In genomic region chr3:12816521-12817340, GRCh38 we compare ENCODE assay signal across 33 cellular contexts. TPM values are rescaled to one million over a fixed set of nuclear protein-coding genes. Genes with fewer than 3 reads are reported as not detected.
"Had no signal": no experiment of that assay in that cellular context is flagged by ENCODE, and none has a peak within 500 bp of the region (broad histone marks: within the 10 kb centered on the region; RNA-seq: fewer than 3 reads in every experiment).

No MANE protein-coding gene starts in this region.

- H3K27me3 Mint-ChIP-seq: activated naive CD8-positive, alpha-beta T cell; brain; natural killer cell treated with Interleukin-12 subunit alpha and Interleukin-12 subunit beta and Interleukin-15 and Interleukin-18, amount 100 ng/mL, for 72 hours; progenitor cell of endocrine pancreas had no signal

- H3K36me3 ChIP-seq: neutrophil, ovary had no signal

- H3K27me3 ChIP-seq: adrenal gland, dorsolateral prefrontal cortex, gastroesophageal sphincter, ovary, tibial nerve had no signal

- H3K27ac ChIP-seq: adrenal gland, gastroesophageal sphincter, neutrophil, ovary, tibial nerve, VCaP had no signal

- H3K36me3 Mint-ChIP-seq: activated naive CD8-positive, alpha-beta T cell; natural killer cell treated with Interleukin-12 subunit alpha and Interleukin-12 subunit beta and Interleukin-15 and Interleukin-18, amount 100 ng/mL, for 72 hours had no signal

- H3K27ac Mint-ChIP-seq: activated naive CD8-positive, alpha-beta T cell; brain; natural killer cell treated with Interleukin-12 subunit alpha and Interleukin-12 subunit beta and Interleukin-15 and Interleukin-18, amount 100 ng/mL, for 72 hours; progenitor cell of endocrine pancreas; T-helper 1 cell treated with Interleukin-12 subunit alpha and Interleukin-12 subunit beta and Interleukin-4 antibody, amounts not matched to agents 30 μg/mL and 1 μg/mL, for 36 hours had no signal

- H3K9me3 Mint-ChIP-seq: brain; natural killer cell treated with Interleukin-12 subunit alpha and Interleukin-12 subunit beta and Interleukin-15 and Interleukin-18, amount 100 ng/mL, for 72 hours; T-helper 1 cell treated with Interleukin-12 subunit alpha and Interleukin-12 subunit beta and Interleukin-4 antibody, amounts not matched to agents 30 μg/mL and 1 μg/mL, for 36 hours had no signal

- DNase-seq: activated CD4-positive, alpha-beta T cell treated with anti-CD3 and anti-CD28 coated beads for 4 hours; activated CD4-positive, alpha-beta T cell treated with anti-CD3 and anti-CD28 coated beads, Interleukin-2, amount 50 U/mL, for 48 hours; activated CD8-positive, alpha-beta memory T cell treated with anti-CD3 and anti-CD28 coated beads for 24 hours; activated effector memory CD4-positive, alpha-beta T cell treated with Interleukin-2 at 50 U/mL for 16 hours; activated naive CD4-positive, alpha-beta T cell treated with Interleukin-2 at 50 U/mL for 16 hours; adrenal gland; aorta; central memory CD4-positive, alpha-beta T cell; effector memory CD4-positive, alpha-beta T cell; erythroblast; hypothalamus; mesendoderm; ovary; retina; stimulated activated CD4-positive, alpha-beta T cell treated with anti-CD3 and anti-CD28 coated beads, Interleukin-2, amount 100 ng/mL, for 48 hours; stimulated activated naive CD4-positive, alpha-beta T cell treated with Interleukin-2 at 50 U/mL for 16 hours; SW 1271; T-helper 9 cell had no signal

- H3K4me3 Mint-ChIP-seq: activated naive CD8-positive, alpha-beta T cell; brain; natural killer cell treated with Interleukin-12 subunit alpha and Interleukin-12 subunit beta and Interleukin-15 and Interleukin-18, amount 100 ng/mL, for 72 hours; T-helper 1 cell treated with Interleukin-12 subunit alpha and Interleukin-12 subunit beta and Interleukin-4 antibody, amounts not matched to agents 30 μg/mL and 1 μg/mL, for 36 hours had no signal

- ATAC-seq: gastroesophageal sphincter, left lobe of liver had no signal

- H3K4me1 ChIP-seq: gastroesophageal sphincter, tibial nerve had no signal

- H3K4me3 ChIP-seq: adrenal gland, dorsolateral prefrontal cortex, gastroesophageal sphincter, lung, ovary, tibial nerve had no signal

- H3K9me3 ChIP-seq: adrenal gland, gastroesophageal sphincter, neutrophil, ovary, tibial nerve had no signal

- FAIRE-seq: colon, TTC549 had no signal

- H3K4me1 Mint-ChIP-seq: brain had no signal

RNA-seq across cellular contexts. Expression of gene TMEM40, which starts 57.7 kb away (rescaled TPM):
- total RNA-seq: natural killer cell treated with Interleukin-12 subunit alpha and Interleukin-12 subunit beta and Interleukin-15 and Interleukin-18, amount 100 ng/mL, for 72 hours; progenitor cell of endocrine pancreas; temporal lobe; tibial nerve had no signal
